8 cellular contexts compared by ENCODE assay signal in genomic region chr2:74690571-74690970, GRCh38. TPM values are rescaled to one million over a fixed set of nuclear protein-coding genes. Genes with fewer than 3 reads are reported as not detected.
DNase-seq lines count a peak whose midpoint lies in the region; ATAC-seq and TF ChIP-seq lines count a peak whose summit lies in the region.

No MANE protein-coding gene starts in this region.

- POLR2A ChIA-PET in Caco-2 (lab: Charles Lee), result no interaction called here

- no peaks in the 10 kb centered on the region for H3K36me3 Mint-ChIP-seq in Caco-2 (ENCODE audit: insufficient read depth, unreplicated experiment)
- H3K36me3 Mint-ChIP-seq in stimulated activated naive B cell treated with anti-CD40 and anti-IgM and Interleukin-4, amounts not matched to agents 10 μg/mL and 1 μg/mL and 100 μg/mL, for 72 hours, result peaks cover 0 to 4% of the 10 kb centered on the region in 2 donors

- intact Hi-C loops in Caco-2 (cut with micrococcal nuclease; ENCODE audit: unreplicated experiment) (loop anchor here (1.0 to 10.0 kb wide), 6 partner anchors 25 to 712 kb away; no protein-coding TSS in a partner anchor), body of pancreas (cut with DNase I) (no loop called here)

- 3% methylated on average over 4 of the region's 4 CpGs for WGBS in body of pancreas, 2 donors

- no peak overlapping the region for H3K27ac ChIP-seq in body of pancreas

- no peak overlapping the region for H3K4me3 Mint-ChIP-seq in Caco-2 (ENCODE audit: unreplicated experiment)
- H3K4me3 Mint-ChIP-seq in stimulated activated naive B cell treated with anti-CD40 and anti-IgM and Interleukin-4, amounts not matched to agents 10 μg/mL and 1 μg/mL and 100 μg/mL, for 72 hours, result no peak overlapping the region

- BruUV-seq in Caco-2 (replicated peaks; lab: Mats Ljungman, UMichigan), result no TSS peak

- no peaks in the 10 kb centered on the region for H3K27me3 Mint-ChIP-seq in Caco-2 (ENCODE audit: insufficient read depth, unreplicated experiment)
- H3K27me3 Mint-ChIP-seq in stimulated activated naive B cell treated with anti-CD40 and anti-IgM and Interleukin-4, amounts not matched to agents 10 μg/mL and 1 μg/mL and 100 μg/mL, for 72 hours, result peaks cover 10 to 12% of the 10 kb centered on the region in 2 donors

- no peaks in the 10 kb centered on the region for H3K9me3 Mint-ChIP-seq in Caco-2 (ENCODE audit: unreplicated experiment)
- H3K9me3 Mint-ChIP-seq in stimulated activated naive B cell treated with anti-CD40 and anti-IgM and Interleukin-4, amounts not matched to agents 10 μg/mL and 1 μg/mL and 100 μg/mL, for 72 hours, result no peaks in the 10 kb centered on the region

- H3K4me3 ChIP-seq in Caco-2 (ENCODE audit: low read depth, low read length) (no peak overlapping the region), body of pancreas (no peak overlapping the region)

- peak; percentile 77 to 81 for TF ChIP-seq CTCF in Caco-2 (IDR thresholded peaks at IDR 0.05; ENCODE audit: insufficient read depth in 1 of 2, low read depth in 1 of 2, low read length in 1 of 2, severe bottlenecking in 1 of 2, unreplicated experiment in 1 of 2)
- peak in 6 of 7 experiments; percentile 47 to 78 (median 66) for TF ChIP-seq CTCF in body of pancreas (IDR thresholded peaks at IDR 0.05)

- CTCF ChIA-PET in Caco-2 (lab: Charles Lee), result interaction anchor here (0.6 to 1.5 kb wide), 16 partner anchors 9 to 509 kb away, joined by 3 to 30 read pairs (median 4); partner anchors contain the start of gene SEMA4F

- H3K27ac Mint-ChIP-seq in Caco-2 (ENCODE audit: unreplicated experiment), result no peak overlapping the region
- no peak overlapping the region for H3K27ac Mint-ChIP-seq in stimulated activated naive B cell treated with anti-CD40 and anti-IgM and Interleukin-4, amounts not matched to agents 10 μg/mL and 1 μg/mL and 100 μg/mL, for 72 hours

- no peak for TF ChIP-seq POLR2A in body of pancreas (IDR thresholded peaks at IDR 0.05)

- peak; percentile 65 for ATAC-seq in GM18858 (IDR thresholded peaks at IDR 0.05; ENCODE audit: unreplicated experiment)
- ATAC-seq in HG03354 (IDR thresholded peaks at IDR 0.05; ENCODE audit: poor library complexity, severe bottlenecking, unreplicated experiment), result peak; percentile 91
- no peak for ATAC-seq in body of pancreas
- ATAC-seq in stimulated activated naive B cell treated with anti-CD40 and anti-IgM and Interleukin-4, amounts not matched to agents 10 μg/mL and 1 μg/mL and 100 μg/mL, for 72 hours (replicated peaks), result peak; percentile 82 to 84
- ATAC-seq in GM21576 (IDR thresholded peaks at IDR 0.05; ENCODE audit: unreplicated experiment), result no peak

- H3K4me1 ChIP-seq in Caco-2 (no peaks in the 10 kb centered on the region), body of pancreas (no peaks in the 10 kb centered on the region)

- DNase-seq in Caco-2 (peak in 1 of 2 experiments; percentile 66), NCI-H526 treated with DMSO at 0.1 percent for 48 hours (lab: John Stamatoyannopoulos, UW) (peak; percentile 43), body of pancreas (peak; percentile 20 to 40 (median 24)), iPS-NIHi11 (ENCODE audit: low spot score) (peak; percentile 73)
- peak; percentile 11 for DNase-seq in stimulated activated naive B cell treated with anti-CD40 and anti-IgM and Interleukin-4, amounts not matched to agents 10 μg/mL and 1 μg/mL and 100 μg/mL, for 72 hours

- H3K27me3 ChIP-seq in Caco-2 (replicated peaks; ENCODE audit: control insufficient read depth, insufficient read depth, low read length) (no peaks in the 10 kb centered on the region), body of pancreas (no peaks in the 10 kb centered on the region)

- H3K4me1 Mint-ChIP-seq in Caco-2 (ENCODE audit: low read depth, unreplicated experiment), result no peaks in the 10 kb centered on the region
- no peaks in the 10 kb centered on the region for H3K4me1 Mint-ChIP-seq in stimulated activated naive B cell treated with anti-CD40 and anti-IgM and Interleukin-4, amounts not matched to agents 10 μg/mL and 1 μg/mL and 100 μg/mL, for 72 hours

- H3K9me3 ChIP-seq in Caco-2, result no peaks in the 10 kb centered on the region
- H3K9me3 ChIP-seq in body of pancreas, result no peaks in the 10 kb centered on the region

- H3K36me3 ChIP-seq in Caco-2 (ENCODE audit: control insufficient read depth, insufficient read depth, low read length) (no peaks in the 10 kb centered on the region), body of pancreas (replicated peaks in 1 of 2; ENCODE audit: insufficient read depth in 1 of 2, low read depth in 2 of 2) (no peaks in the 10 kb centered on the region)

RNA-seq across cellular contexts. Expression of gene SEMA4F, which starts 36.5 kb away (rescaled TPM):
- total RNA-seq in Caco-2 (2022) (6.2 and 7.6 TPM in 2 replicates), body of pancreas (1 to 10 TPM; 3.1 to 4.6 TPM)

RNA-seq across cellular contexts. Expression of gene M1AP, which starts 42.4 kb away (rescaled TPM):
- total RNA-seq in Caco-2 (2022) (not detected in 2 replicates), body of pancreas (not detected)

Comparison
In these comparisons a context has a peak if more than half of its experiments do, and no peak if none do; other contexts are left out.
1. ATAC-seq: peak in GM18858 (single experiment), HG03354 (single experiment) and stimulated activated naive B cell treated with anti-CD40 and anti-IgM and Interleukin-4, amounts not matched to agents 10 μg/mL and 1 μg/mL and 100 μg/mL, for 72 hours (2 of 2); none in body of pancreas (single experiment) and GM21576 (single experiment).